8 cellular contexts compared by ENCODE assay signal in the genomic region with DNA sequence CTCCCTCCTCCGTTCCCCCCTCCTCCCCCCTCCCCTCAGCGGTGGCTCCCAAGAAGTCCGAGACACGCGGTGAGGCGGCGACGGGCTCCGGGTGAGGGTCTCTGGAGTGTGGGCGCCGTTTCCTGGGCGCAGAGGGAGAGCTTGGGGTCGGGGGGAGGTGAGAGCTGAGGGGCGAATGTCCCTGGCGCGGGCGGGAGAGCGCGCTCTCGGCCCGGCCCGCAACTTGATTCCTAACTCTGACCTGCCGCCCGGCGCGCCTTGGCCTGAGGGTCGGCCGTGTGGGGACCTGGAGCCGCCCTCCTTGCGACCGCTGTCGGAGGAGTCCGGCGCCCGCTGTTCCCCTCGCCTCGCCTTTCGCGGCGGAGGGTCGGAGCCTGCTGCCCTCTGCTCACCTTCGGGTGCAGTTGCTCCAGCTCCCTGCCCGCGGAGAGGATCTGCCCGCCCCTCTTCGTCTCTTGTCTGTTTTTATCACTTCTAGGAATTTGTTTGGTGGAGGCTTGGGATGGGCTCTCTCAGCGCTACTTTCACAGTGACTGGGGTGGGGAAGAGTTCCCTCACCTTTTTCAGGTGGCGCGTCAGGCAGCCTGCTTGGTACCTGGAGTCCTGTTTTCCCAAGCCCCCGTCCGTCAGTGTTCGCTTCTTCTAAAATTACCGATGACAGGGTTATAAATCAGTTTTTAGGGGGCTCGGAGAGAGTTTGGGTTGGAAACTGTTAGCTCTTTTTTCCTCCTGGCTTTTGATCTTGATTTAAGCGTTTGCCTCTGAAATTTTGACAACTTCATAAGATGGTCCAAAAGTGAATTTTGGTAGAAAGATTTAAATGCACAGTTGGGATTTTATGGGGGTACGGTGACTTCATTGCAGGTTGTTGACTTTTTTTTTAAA. TPM values are rescaled to one million over a fixed set of nuclear protein-coding genes. Genes with fewer than 3 reads are reported as not detected.
A peak's percentile ranks its signal among the peaks of the same experiment; 100 is the strongest.
DNase-seq lines count a peak whose midpoint lies in the region; ATAC-seq and TF ChIP-seq lines count a peak whose summit lies in the region.

No MANE protein-coding gene starts in this region.

- BruUV-seq in Calu3 (replicated peaks; lab: Mats Ljungman, UMichigan), result no TSS peak

- intact Hi-C loops in Calu3 (cut with micrococcal nuclease; ENCODE audit: unreplicated experiment), result loop anchor here (5.0 kb wide), 1 partner anchor 76 kb away; no protein-coding TSS in a partner anchor
- intact Hi-C loops in lower leg skin (cut with DNase I; ENCODE audit: low total_unique reads), result no loop called here

- no peaks in the 10 kb centered on the region for H3K9me3 Mint-ChIP-seq in Calu3 (ENCODE audit: low read depth, unreplicated experiment)
- H3K9me3 Mint-ChIP-seq in stimulated activated naive CD8-positive, alpha-beta T cell treated with anti-CD3 and anti-CD28 coated beads, Interleukin-15, amount 100 ng/mL, for 72 hours, result no peaks in the 10 kb centered on the region

- no peaks in the 10 kb centered on the region for H3K27me3 Mint-ChIP-seq in Calu3 (ENCODE audit: unreplicated experiment)
- no peaks in the 10 kb centered on the region for H3K27me3 Mint-ChIP-seq in stimulated activated naive CD8-positive, alpha-beta T cell treated with anti-CD3 and anti-CD28 coated beads, Interleukin-15, amount 100 ng/mL, for 72 hours

- peak; percentile 23 for ATAC-seq in GM19372 (IDR thresholded peaks at IDR 0.05; ENCODE audit: low read depth, unreplicated experiment)
- peak; percentile 41 for ATAC-seq in HG03439 (IDR thresholded peaks at IDR 0.05; ENCODE audit: unreplicated experiment)
- peak; percentile 58 for ATAC-seq in stimulated activated naive CD8-positive, alpha-beta T cell treated with anti-CD3 and anti-CD28 coated beads, Interleukin-15, amount 100 ng/mL, for 72 hours

- H3K4me3 ChIP-seq in lower leg skin (ENCODE audit: low read depth, poor library complexity, severe bottlenecking), result peak overlapping the region; percentile 93

- DNase-seq in Calu3 (peak; percentile 37), SK-N-DZ (ENCODE audit: low spot score) (peak; percentile 76), cerebellum (ENCODE audit: low spot score) (peak; percentile 35), lower leg skin (ENCODE audit: low spot score in 2 of 2) (peak; percentile 24 to 88), occipital lobe (lab: John Stamatoyannopoulos, UW) (no peak)
- no peak for DNase-seq in stimulated activated naive CD8-positive, alpha-beta T cell treated with anti-CD3 and anti-CD28 coated beads, Interleukin-15, amount 100 ng/mL, for 72 hours

- peak overlapping the region; percentile 88 for H3K4me3 Mint-ChIP-seq in Calu3 (ENCODE audit: low read depth, unreplicated experiment)
- peak overlapping the region; percentile 93 to 98 for H3K4me3 Mint-ChIP-seq in stimulated activated naive CD8-positive, alpha-beta T cell treated with anti-CD3 and anti-CD28 coated beads, Interleukin-15, amount 100 ng/mL, for 72 hours

- no peak for TF ChIP-seq POLR2A in lower leg skin (IDR thresholded peaks at IDR 0.05)

- peaks cover 30% of the 10 kb centered on the region for H3K4me1 Mint-ChIP-seq in Calu3 (ENCODE audit: low read depth, unreplicated experiment)
- peaks cover 49% of the 10 kb centered on the region for H3K4me1 Mint-ChIP-seq in stimulated activated naive CD8-positive, alpha-beta T cell treated with anti-CD3 and anti-CD28 coated beads, Interleukin-15, amount 100 ng/mL, for 72 hours

- 1 to 3% methylated on average over 21 to 32 of the region's 56 CpGs for WGBS in lower leg skin, 2 donors

- H3K27ac Mint-ChIP-seq in Calu3 (ENCODE audit: unreplicated experiment), result peak overlapping the region; percentile 89
- peak overlapping the region; percentile 77 to 88 for H3K27ac Mint-ChIP-seq in stimulated activated naive CD8-positive, alpha-beta T cell treated with anti-CD3 and anti-CD28 coated beads, Interleukin-15, amount 100 ng/mL, for 72 hours

- H3K36me3 Mint-ChIP-seq in Calu3 (ENCODE audit: insufficient read depth, unreplicated experiment), result peaks cover 41% of the 10 kb centered on the region

- no peak for TF ChIP-seq CTCF in Calu3 (IDR thresholded peaks at IDR 0.05; ENCODE audit: unreplicated experiment)
- TF ChIP-seq CTCF in lower leg skin (IDR thresholded peaks at IDR 0.05), result no peak

- CTCF ChIA-PET in Calu3 (lab: Charles Lee), result interaction anchor here (0.6 to 1.5 kb wide), 5 partner anchors 21 to 99 kb away, joined by 3 to 6 read pairs (median 5); no protein-coding TSS in a partner anchor

RNA-seq across cellular contexts. Expression of gene ADIPOR2, which starts 0.5 kb away (rescaled TPM):
- total RNA-seq in Calu3 (2022) (88.5 and 90.3 TPM in 2 replicates), cerebellum (33.8 TPM), lower leg skin (10 to 100 TPM; 29.5 to 44.3 (median 37.1) TPM), occipital lobe (35.7 TPM)
- polyA plus RNA-seq in SK-N-DZ (2014; cell fraction: cytosol; rRNA removed), result 38.2 and 38.4 TPM in 2 replicates
- polyA plus RNA-seq in SK-N-DZ (2014; cell fraction: nucleus; rRNA removed), result 37.5 and 38.7 TPM in 2 replicates

Comparison
In these comparisons a context has a peak if more than half of its experiments do, and no peak if none do; other contexts are left out.
1. DNase-seq: peak in Calu3 (single experiment), SK-N-DZ (single experiment), cerebellum (single experiment) and lower leg skin (2 of 2); none in stimulated activated naive CD8-positive, alpha-beta T cell treated with anti-CD3 and anti-CD28 coated beads, Interleukin-15, amount 100 ng/mL, for 72 hours (0 of 2) and occipital lobe (single experiment).
2. Peak in every context shown above with its lines, with median percentiles within 50 percentile points of each other: ATAC-seq.